13 cellular contexts compared by ENCODE assay signal in the genomic region with DNA sequence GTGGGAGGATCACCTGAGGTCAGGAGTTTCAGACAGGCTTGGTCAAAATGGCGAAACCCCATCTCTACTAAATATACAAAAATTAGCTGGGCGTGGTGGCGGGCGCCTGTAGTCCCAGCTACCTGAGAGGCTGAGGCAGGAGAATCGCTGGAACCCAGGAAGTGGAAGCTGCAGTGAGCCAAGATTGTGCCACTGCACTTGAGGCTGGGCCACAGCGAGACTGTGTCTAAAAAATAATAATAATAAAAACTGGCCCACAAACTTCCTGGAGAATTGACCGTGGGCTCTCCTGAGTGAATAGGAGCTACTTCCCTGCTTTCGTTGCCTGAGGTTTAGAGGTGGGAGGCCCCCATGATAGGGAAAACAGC. TPM values are rescaled to one million over a fixed set of nuclear protein-coding genes. Genes with fewer than 3 reads are reported as not detected.
"Had no signal": no experiment of that assay in that cellular context is flagged by ENCODE, and none has a peak within 500 bp of the region (broad histone marks: within the 10 kb centered on the region; RNA-seq: fewer than 3 reads in every experiment).

No MANE protein-coding gene starts in this region.

RNA-seq across cellular contexts. Expression of gene HPD, which starts 17.4 kb away (rescaled TPM):
- total RNA-seq: activated B cell treated with CpG ODN at 0.5 μM for 24 hours; activated CD4-positive, alpha-beta memory T cell treated with anti-CD3 and anti-CD28 coated beads for 36 hours; activated CD4-positive, alpha-beta memory T cell treated with anti-CD3 and anti-CD28 coated beads, Interleukin-2, amount 10 ng/mL, durations not matched to agents 7 days and 5 days; activated CD4-positive, alpha-beta T cell treated with anti-CD3 and anti-CD28 coated beads for 36 hours; activated CD4-positive, alpha-beta T cell treated with anti-CD3 and anti-CD28 coated beads, Interleukin-2, amount 10 ng/mL, durations not matched to agents 24 days and 14 days; activated CD4-positive, alpha-beta T cell treated with anti-CD3 and anti-CD28 coated beads, Interleukin-2, amount 10 ng/mL, durations not matched to agents 7 days and 5 days; activated CD8-positive, alpha-beta memory T cell treated with anti-CD3 and anti-CD28 coated beads for 36 hours; activated CD8-positive, alpha-beta memory T cell treated with anti-CD3 and anti-CD28 coated beads, Interleukin-2, amount 10 ng/mL, durations not matched to agents 7 days and 5 days; activated CD8-positive, alpha-beta T cell treated with anti-CD3 and anti-CD28 coated beads for 36 hours; activated CD8-positive, alpha-beta T cell treated with anti-CD3 and anti-CD28 coated beads, Interleukin-2, amount 10 ng/mL, durations not matched to agents 7 days and 5 days; T-helper 1 cell treated with Interleukin-12 subunit alpha and Interleukin-12 subunit beta and Interleukin-4 antibody, amounts not matched to agents 30 ng/mL and 1 ng/mL, for 36 hours; T-helper 17 cell; T-helper 2 cell treated with Interferon-gamma antibody and Interleukin-4, amounts not matched to agents 100 ng/mL and 5 ng/mL, for 36 hours had no signal
